16 cellular contexts compared by ENCODE assay signal in the genomic region with DNA sequence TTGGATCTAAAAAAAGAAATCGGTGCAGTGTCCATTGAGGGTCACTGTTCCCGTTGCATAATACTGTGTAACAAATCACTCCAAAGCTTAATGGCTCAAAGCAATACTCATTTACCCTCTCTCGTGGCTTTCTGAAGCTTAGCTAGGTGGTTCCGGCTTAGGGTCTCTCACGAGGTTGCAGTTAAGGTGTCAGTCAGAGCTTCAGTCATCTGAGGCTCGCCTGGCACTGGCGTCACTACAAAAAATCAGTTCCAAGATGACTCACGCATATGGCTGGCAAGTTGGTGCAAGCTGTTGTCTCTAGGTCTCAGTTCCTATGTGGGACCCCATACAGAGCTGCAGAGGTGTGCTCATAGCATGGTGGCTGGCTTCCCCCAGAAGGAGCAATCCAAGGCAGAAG.
DNase-seq lines count a peak whose midpoint lies in the region; ATAC-seq and TF ChIP-seq lines count a peak whose summit lies in the region.
"Had no signal": no experiment of that assay in that cellular context is flagged by ENCODE, and none has a peak within 500 bp of the region (broad histone marks: within the 10 kb centered on the region; RNA-seq: fewer than 3 reads in every experiment).

No MANE protein-coding gene starts in this region.

- H3K27ac Mint-ChIP-seq in endodermal cell, result no peak overlapping the region
- H3K27ac Mint-ChIP-seq: CD8-positive, alpha-beta memory T cell; HFFc6 had no signal

- no peak overlapping the region for H2AFZ ChIP-seq in ACC112 (ENCODE audit: low read length, unreplicated experiment)

- no peak for ATAC-seq in GM19463 (IDR thresholded peaks at IDR 0.05; ENCODE audit: unreplicated experiment)
- ATAC-seq in HG03025 (IDR thresholded peaks at IDR 0.05; ENCODE audit: low FRiP score, unreplicated experiment), result no peak
- ATAC-seq in GM19452 (IDR thresholded peaks at IDR 0.05; ENCODE audit: unreplicated experiment), result no peak
- ATAC-seq: HepG2 had no signal

- no peak overlapping the region for H3K27ac ChIP-seq in ACC112 (ENCODE audit: low read depth, low read length)
- H3K27ac ChIP-seq in endodermal cell (ENCODE audit: low read depth, low read length), result no peak overlapping the region
- H3K27ac ChIP-seq: BLaER1, KMS-11 had no signal

- H3K36me3 Mint-ChIP-seq in endodermal cell (ENCODE audit: low read depth), result no peaks in the 10 kb centered on the region
- H3K36me3 Mint-ChIP-seq: CD8-positive, alpha-beta memory T cell had no signal

- peaks cover 20% of the 10 kb centered on the region; the same call in 1 of the 2 replicates for H3K27me3 ChIP-seq in ACC112 (ENCODE audit: insufficient read depth, low read length)
- H3K27me3 ChIP-seq in GM06990 (replicated peaks; ENCODE audit: control insufficient read depth, insufficient read depth, low read length), result no peaks in the 10 kb centered on the region
- H3K27me3 ChIP-seq in endodermal cell (ENCODE audit: control insufficient read depth, insufficient read depth, low read length, poor library complexity, severe bottlenecking), result no peaks in the 10 kb centered on the region

- TF ChIP-seq CTCF in GM06990 (IDR thresholded peaks at IDR 0.05; ENCODE audit: insufficient read depth, low read length, poor library complexity, severe bottlenecking) (no peak), endodermal cell (conservative IDR thresholded peaks at IDR 0.05) (no peak)

- H3K9me3 Mint-ChIP-seq in endodermal cell, result peaks cover 53% of the 10 kb centered on the region
- H3K9me3 Mint-ChIP-seq: CD8-positive, alpha-beta memory T cell had no signal

- H3K27me3 Mint-ChIP-seq in endodermal cell (ENCODE audit: insufficient read depth), result peaks cover 2% of the 10 kb centered on the region
- H3K27me3 Mint-ChIP-seq: CD8-positive, alpha-beta memory T cell had no signal

- no peaks in the 10 kb centered on the region for H3K9me3 ChIP-seq in endodermal cell (ENCODE audit: control insufficient read depth, low read length)
- H3K9me3 ChIP-seq: BLaER1, Caco-2, HAP-1 had no signal

- WGBS in endodermal cell (ENCODE audit: insufficient coverage in 1 of 2, insufficient read length in 1 of 2), 2 experiments, result 80 to 95% methylated on average over 1 to 7 of the region's 8 CpGs

- no peak overlapping the region for H3K4me3 Mint-ChIP-seq in endodermal cell
- H3K4me3 Mint-ChIP-seq: CD8-positive, alpha-beta memory T cell; HFFc6 had no signal

- H3K36me3 ChIP-seq in ACC112 (ENCODE audit: insufficient read depth, low read length) (no peaks in the 10 kb centered on the region), GM06990 (ENCODE audit: control insufficient read depth, insufficient read depth, low read length) (no peaks in the 10 kb centered on the region), endodermal cell (ENCODE audit: control insufficient read depth, insufficient read depth, low read length) (no peaks in the 10 kb centered on the region)
- H3K36me3 ChIP-seq: BLaER1, HAP-1 had no signal

- no peak overlapping the region for H3K9ac ChIP-seq in endodermal cell (ENCODE audit: extremely low read depth, low read length, poor library complexity, severe bottlenecking)
- H3K9ac ChIP-seq: BLaER1, KMS-11 had no signal

- H3K4me1 ChIP-seq in ACC112 (ENCODE audit: control insufficient read depth, insufficient read depth, low read length, unreplicated experiment) (no peaks in the 10 kb centered on the region), endodermal cell (ENCODE audit: control insufficient read depth, insufficient read depth, low read length) (no peaks in the 10 kb centered on the region)
- H3K4me1 ChIP-seq: BLaER1, Caco-2, HAP-1 had no signal

- no peaks in the 10 kb centered on the region for H3K4me1 Mint-ChIP-seq in endodermal cell
- H3K4me1 Mint-ChIP-seq: CD8-positive, alpha-beta memory T cell had no signal

- DNase-seq in GM06990 (ENCODE audit: extremely low read depth, insufficient read length), result peak; percentile 4
- DNase-seq in M059J (ENCODE audit: low read depth), result peak; percentile 1
- peak; percentile 32 for DNase-seq in endodermal cell
- DNase-seq: AML-193; Caco-2; CD8-positive, alpha-beta memory T cell; DND-41; HFFc6 had no signal

- no peaks in the 10 kb centered on the region for H3K79me2 ChIP-seq in ACC112 (ENCODE audit: control insufficient read depth, insufficient read depth, low read length, unreplicated experiment)

- peak overlapping the region; percentile 8; the same call in 1 of the 2 replicates for H3K4me3 ChIP-seq in ACC112 (ENCODE audit: low read depth, low read length)
- no peak overlapping the region for H3K4me3 ChIP-seq in GM06990 (replicated peaks; ENCODE audit: low read depth, low read length)
- H3K4me3 ChIP-seq in endodermal cell (ENCODE audit: low read length), result no peak overlapping the region
- H3K4me3 ChIP-seq: BLaER1, HAP-1 had no signal
